14 cellular contexts compared by ENCODE assay signal in the genomic region with DNA sequence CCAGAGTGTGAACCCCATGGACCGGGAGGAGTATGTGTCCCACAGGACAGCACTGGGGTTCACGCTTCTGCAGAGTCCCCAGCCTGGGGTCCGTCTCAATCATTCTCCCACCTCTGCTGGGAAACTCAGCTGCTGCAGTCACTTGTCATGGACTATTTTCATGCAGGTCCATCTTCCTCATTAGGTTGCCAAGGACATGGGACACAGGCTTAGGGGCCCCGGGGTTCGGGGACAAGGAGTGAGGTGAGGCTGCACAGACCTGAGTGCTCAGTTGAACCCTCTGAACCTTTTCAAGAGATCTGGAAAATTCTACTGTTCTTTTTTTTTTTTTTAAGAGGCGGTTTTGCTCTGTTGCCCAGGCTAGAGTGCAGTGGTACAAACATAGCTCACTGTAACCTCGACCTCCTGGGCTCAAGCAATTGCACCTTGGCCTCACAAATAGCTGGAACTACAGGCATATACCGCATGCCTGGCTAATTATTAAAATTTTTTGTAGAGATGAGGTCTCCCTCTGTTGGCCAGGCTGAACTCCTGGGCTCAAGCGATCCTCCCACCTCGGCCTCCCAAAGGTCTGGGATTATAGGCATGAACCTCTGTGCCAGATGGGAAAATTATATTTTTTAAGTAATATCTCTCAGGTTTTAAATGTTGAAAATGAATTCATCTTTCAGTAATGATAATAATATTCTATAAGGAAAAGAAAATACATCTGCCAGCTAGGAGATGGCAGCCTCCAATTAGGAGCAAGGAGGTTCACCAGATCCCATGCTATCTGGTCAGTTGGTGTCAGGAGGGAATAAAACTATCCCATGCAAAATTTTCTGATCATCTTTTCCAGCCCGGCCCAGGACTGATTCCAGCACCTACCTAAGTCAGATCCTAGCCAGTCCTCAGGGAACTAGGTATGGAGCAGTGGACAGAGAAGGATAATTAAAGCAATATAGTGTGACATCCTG. TPM values are rescaled to one million over a fixed set of nuclear protein-coding genes. Genes with fewer than 3 reads are reported as not detected.
DNase-seq lines count a peak whose midpoint lies in the region; ATAC-seq and TF ChIP-seq lines count a peak whose summit lies in the region.
"Had no signal": no experiment of that assay in that cellular context is flagged by ENCODE, and none has a peak within 500 bp of the region (broad histone marks: within the 10 kb centered on the region; RNA-seq: fewer than 3 reads in every experiment).

No MANE protein-coding gene starts in this region.

- intact Hi-C loops in Caco-2 (cut with micrococcal nuclease; ENCODE audit: unreplicated experiment), result loop anchor here (5.0 kb wide), 1 partner anchor 298 kb away; no protein-coding TSS in a partner anchor

- no peak overlapping the region for H2AFZ ChIP-seq in hepatocyte

- H3K27me3 Mint-ChIP-seq in Caco-2 (ENCODE audit: insufficient read depth, unreplicated experiment), result no peaks in the 10 kb centered on the region
- peaks cover 3% of the 10 kb centered on the region for H3K27me3 Mint-ChIP-seq in activated naive CD8-positive, alpha-beta T cell treated with anti-CD3 and anti-CD28 coated beads, Interleukin-2, amount 50 U/mL, for 24 hours
- H3K27me3 Mint-ChIP-seq: IgD-negative memory B cell had no signal

- H3K9me3 ChIP-seq in Caco-2 (no peaks in the 10 kb centered on the region), NT2/D1 (ENCODE audit: insufficient read depth, low read length) (no peaks in the 10 kb centered on the region), hepatocyte (ENCODE audit: low read depth) (no peaks in the 10 kb centered on the region), neutrophil (no peaks in the 10 kb centered on the region)
- H3K9me3 ChIP-seq: A549 had no signal

- H3K9ac ChIP-seq in NT2/D1 (ENCODE audit: insufficient read length, low read depth), result peak overlapping the region; percentile 16

- ATAC-seq in activated naive CD8-positive, alpha-beta T cell treated with anti-CD3 and anti-CD28 coated beads, Interleukin-2, amount 50 U/mL, for 24 hours, result no peak
- ATAC-seq: A549, Panc1 had no signal

- H3K9me2 ChIP-seq in hepatocyte (replicated peaks; ENCODE audit: insufficient read depth), result no peaks in the 10 kb centered on the region

- BruUV-seq in Caco-2 (replicated peaks; lab: Mats Ljungman, UMichigan), result no TSS peak

- H3K4me3 ChIP-seq in Caco-2 (ENCODE audit: low read depth, low read length), result no peak overlapping the region
- no peak overlapping the region for H3K4me3 ChIP-seq in NT2/D1 (ENCODE audit: insufficient read length, low read depth)
- H3K4me3 ChIP-seq in hepatocyte, result no peak overlapping the region
- H3K4me3 ChIP-seq in neutrophil (ENCODE audit: low read depth in 1 of 2, low read length in 1 of 2), result peak overlapping the region in 1 of 2 experiments; percentile 58
- H3K4me3 ChIP-seq: A549 had no signal

- H3K4me2 ChIP-seq in hepatocyte, result no peak overlapping the region
- H3K4me2 ChIP-seq: A549 had no signal

- H3K27ac Mint-ChIP-seq in Caco-2 (ENCODE audit: unreplicated experiment), result no peak overlapping the region
- no peak overlapping the region for H3K27ac Mint-ChIP-seq in activated naive CD8-positive, alpha-beta T cell treated with anti-CD3 and anti-CD28 coated beads, Interleukin-2, amount 50 U/mL, for 24 hours
- H3K27ac Mint-ChIP-seq: IgD-negative memory B cell had no signal

- no peaks in the 10 kb centered on the region for H3K36me3 ChIP-seq in Caco-2 (ENCODE audit: control insufficient read depth, insufficient read depth, low read length)
- no peaks in the 10 kb centered on the region for H3K36me3 ChIP-seq in NT2/D1 (ENCODE audit: insufficient read depth, insufficient read length, low read length)
- H3K36me3 ChIP-seq in hepatocyte (replicated peaks; ENCODE audit: insufficient read depth, low read depth), result no peaks in the 10 kb centered on the region
- no peaks in the 10 kb centered on the region for H3K36me3 ChIP-seq in neutrophil

- DNase-seq in Caco-2, result peak; percentile 20 to 55
- no peak for DNase-seq in NT2/D1 (ENCODE audit: low read depth, low spot score)
- no peak for DNase-seq in hepatocyte (ENCODE audit: low spot score)
- no peak for DNase-seq in SIG-M5 treated with dmso at 0.1 percent for 504 hours (lab: John Stamatoyannopoulos, UW; ENCODE audit: unreplicated experiment)
- no peak for DNase-seq in activated T-cell treated with anti-CD3 and anti-CD28 coated beads, Interleukin-2, amount 50 U/mL, for 48 hours
- no peak for DNase-seq in activated naive CD8-positive, alpha-beta T cell treated with anti-CD3 and anti-CD28 coated beads, Interleukin-2, amount 50 U/mL, for 24 hours
- DNase-seq: H7, NCI-H1092, NCI-H2107, SHP77 had no signal

- POLR2A ChIA-PET in Caco-2 (lab: Charles Lee), result interaction anchor here (0.7 kb wide), 1 partner anchor 54 kb away, joined by 6 read pairs; no protein-coding TSS in a partner anchor

- no peaks in the 10 kb centered on the region for H3K27me3 ChIP-seq in Caco-2 (replicated peaks; ENCODE audit: control insufficient read depth, insufficient read depth, low read length)
- peaks cover 14% of the 10 kb centered on the region for H3K27me3 ChIP-seq in NT2/D1 (ENCODE audit: insufficient read depth, insufficient read length)
- no peaks in the 10 kb centered on the region for H3K27me3 ChIP-seq in hepatocyte
- no peaks in the 10 kb centered on the region for H3K27me3 ChIP-seq in neutrophil

- H3K4me1 ChIP-seq in Caco-2 (peaks cover 6% of the 10 kb centered on the region; the same call in 1 of the 2 replicates), NT2/D1 (ENCODE audit: insufficient read depth, insufficient read length) (peaks cover 20% of the 10 kb centered on the region), hepatocyte (ENCODE audit: insufficient read depth) (no peaks in the 10 kb centered on the region), neutrophil (ENCODE audit: control insufficient read depth in 1 of 2, insufficient read depth in 1 of 2, low read depth in 1 of 2, low read length in 1 of 2) (peaks cover 53 to 62% of the 10 kb centered on the region in 2 experiments)
- H3K4me1 ChIP-seq: A549 had no signal

- no peaks in the 10 kb centered on the region for H4K20me1 ChIP-seq in hepatocyte (ENCODE audit: insufficient read depth, poor library complexity, severe bottlenecking)

- peak in 1 of 2 experiments; percentile 40 for TF ChIP-seq CTCF in Caco-2 (IDR thresholded peaks at IDR 0.05; ENCODE audit: insufficient read depth in 1 of 2, low read depth in 1 of 2, low read length in 1 of 2, severe bottlenecking in 1 of 2, unreplicated experiment in 1 of 2)
- TF ChIP-seq CTCF in hepatocyte (IDR thresholded peaks at IDR 0.05; ENCODE audit: poor library complexity), result peak; percentile 25
- TF ChIP-seq CTCF in neutrophil (IDR thresholded peaks at IDR 0.05), result no peak

- 75% methylated on average over 11 of the region's 11 CpGs for WGBS in hepatocyte (ENCODE audit: low lambda C conversion rate, missing lambda C conversion rate)

- peaks cover 7% of the 10 kb centered on the region for H3K36me3 Mint-ChIP-seq in Caco-2 (ENCODE audit: insufficient read depth, unreplicated experiment)
- no peaks in the 10 kb centered on the region for H3K36me3 Mint-ChIP-seq in activated naive CD8-positive, alpha-beta T cell treated with anti-CD3 and anti-CD28 coated beads, Interleukin-2, amount 50 U/mL, for 24 hours (ENCODE audit: low read depth)
- H3K36me3 Mint-ChIP-seq: IgD-negative memory B cell had no signal

- H3K9me3 Mint-ChIP-seq in Caco-2 (ENCODE audit: unreplicated experiment), result no peaks in the 10 kb centered on the region
- H3K9me3 Mint-ChIP-seq in activated naive CD8-positive, alpha-beta T cell treated with anti-CD3 and anti-CD28 coated beads, Interleukin-2, amount 50 U/mL, for 24 hours, result no peaks in the 10 kb centered on the region
- H3K9me3 Mint-ChIP-seq: IgD-negative memory B cell had no signal

- H3K4me1 Mint-ChIP-seq in Caco-2 (ENCODE audit: low read depth, unreplicated experiment), result no peaks in the 10 kb centered on the region
- no peaks in the 10 kb centered on the region for H3K4me1 Mint-ChIP-seq in activated naive CD8-positive, alpha-beta T cell treated with anti-CD3 and anti-CD28 coated beads, Interleukin-2, amount 50 U/mL, for 24 hours

- no peaks in the 10 kb centered on the region for H3K79me2 ChIP-seq in hepatocyte

- no peak overlapping the region for H3K4me3 Mint-ChIP-seq in Caco-2 (ENCODE audit: unreplicated experiment)
- no peak overlapping the region for H3K4me3 Mint-ChIP-seq in activated naive CD8-positive, alpha-beta T cell treated with anti-CD3 and anti-CD28 coated beads, Interleukin-2, amount 50 U/mL, for 24 hours
- H3K4me3 Mint-ChIP-seq: IgD-negative memory B cell had no signal

- CTCF ChIA-PET in Caco-2 (lab: Charles Lee), result interaction anchor here (0.7 to 1.3 kb wide), 3 partner anchors 12 to 435 kb away, joined by 3 to 4 read pairs (median 3); no protein-coding TSS in a partner anchor

- H3K27ac ChIP-seq in hepatocyte (no peak overlapping the region), neutrophil (peak overlapping the region; percentile 72)
- H3K27ac ChIP-seq: A549 had no signal

RNA-seq across cellular contexts. Expression of a gene that starts 45.2 kb away (rescaled TPM):
- total RNA-seq in Caco-2 (2022), result 282 and 291 TPM in 2 replicates
- total RNA-seq in hepatocyte, result 415 and 419 TPM in 2 replicates
- polyA plus RNA-seq in hepatocyte, result 386 and 422 TPM in 2 replicates

Comparison
In these comparisons a context has a peak if more than half of its experiments do, and no peak if none do; other contexts are left out.
1. DNase-seq: peak in Caco-2 (2 of 2); none in NT2/D1 (single experiment), hepatocyte (single experiment), SIG-M5 treated with dmso at 0.1 percent for 504 hours (single experiment), activated T-cell treated with anti-CD3 and anti-CD28 coated beads, Interleukin-2, amount 50 U/mL, for 48 hours (0 of 2) and activated naive CD8-positive, alpha-beta T cell treated with anti-CD3 and anti-CD28 coated beads, Interleukin-2, amount 50 U/mL, for 24 hours (single experiment).